Comparison of ENCODE assay signal across 10 cellular contexts in genomic region chr22:17106785-17107546, GRCh38. TPM values are rescaled to one million over a fixed set of nuclear protein-coding genes. Genes with fewer than 3 reads are reported as not detected.
DNase-seq lines count a peak whose midpoint lies in the region; ATAC-seq and TF ChIP-seq lines count a peak whose summit lies in the region.
"Had no signal": no experiment of that assay in that cellular context is flagged by ENCODE, and none has a peak within 500 bp of the region (broad histone marks: within the 10 kb centered on the region; RNA-seq: fewer than 3 reads in every experiment).

No MANE protein-coding gene starts in this region.

- H3K9me3 Mint-ChIP-seq in activated T-cell treated with anti-CD3 and anti-CD28 coated beads, Interleukin-2, amount 50 U/mL, for 24 hours = no peaks in the 10 kb centered on the region
- H3K9me3 Mint-ChIP-seq: endodermal cell had no signal

- no peak overlapping the region for H2BK120ac ChIP-seq in trophoblast cell (ENCODE audit: insufficient read depth, low read length, poor library complexity)

- DNase-seq in CD1c-positive myeloid dendritic cell (ENCODE audit: extremely low spot score) (peak; percentile 92), left lobe of liver (ENCODE audit: low spot score) (no peak), NCI-H2227 treated with DMSO at 0.1 percent for 48 hours (lab: John Stamatoyannopoulos, UW) (no peak), trophoblast cell (no peak), DMS53 treated with DMSO at 0.1 percent for 48 hours (lab: John Stamatoyannopoulos, UW; ENCODE audit: unreplicated experiment) (no peak)
- DNase-seq in activated T-cell treated with anti-CD3 and anti-CD28 coated beads, Interleukin-2, amount 50 U/mL, for 24 hours = peak; percentile 60
- DNase-seq: islet precursor cell had no signal

- no peak overlapping the region for H4K91ac ChIP-seq in trophoblast cell (ENCODE audit: low read depth, low read length)

- H4K8ac ChIP-seq in trophoblast cell (ENCODE audit: low read depth, low read length) = no peak overlapping the region

- H3K23ac ChIP-seq in trophoblast cell (ENCODE audit: low read length) = no peak overlapping the region

- no peaks in the 10 kb centered on the region for H3K79me2 ChIP-seq in trophoblast cell (ENCODE audit: control insufficient read depth, insufficient read depth, low read length, poor library complexity)

- no peak overlapping the region for H3K4me2 ChIP-seq in trophoblast cell (ENCODE audit: low read length)

- H3K9ac ChIP-seq in trophoblast cell (ENCODE audit: low read length) = no peak overlapping the region

- no peak overlapping the region for H2BK12ac ChIP-seq in trophoblast cell (ENCODE audit: low read length)

- H2AFZ ChIP-seq in trophoblast cell (ENCODE audit: insufficient read depth, low read length, poor library complexity) = no peak overlapping the region

- H4K12ac ChIP-seq in trophoblast cell (ENCODE audit: low read depth, low read length) = no peak overlapping the region

- peak; percentile 64 for ATAC-seq in HG03342 (IDR thresholded peaks at IDR 0.05; ENCODE audit: unreplicated experiment)
- peak; percentile 33 for ATAC-seq in left lobe of liver
- ATAC-seq in GM18505 (IDR thresholded peaks at IDR 0.05; ENCODE audit: unreplicated experiment) = no peak

- H3K27me3 Mint-ChIP-seq in activated T-cell treated with anti-CD3 and anti-CD28 coated beads, Interleukin-2, amount 50 U/mL, for 24 hours = no peaks in the 10 kb centered on the region

- H3K18ac ChIP-seq in trophoblast cell (ENCODE audit: low read length) = no peak overlapping the region

- H3K36me3 ChIP-seq in trophoblast cell (ENCODE audit: control insufficient read depth in 1 of 2, insufficient read depth in 2 of 2, low read length in 2 of 2) = peaks cover 28 to 32% of the 10 kb centered on the region in 2 experiments

- peak overlapping the region; percentile 85 for H3K27ac Mint-ChIP-seq in activated T-cell treated with anti-CD3 and anti-CD28 coated beads, Interleukin-2, amount 50 U/mL, for 24 hours
- H3K27ac Mint-ChIP-seq: endodermal cell had no signal

- H3K14ac ChIP-seq in trophoblast cell (ENCODE audit: low read length) = no peak overlapping the region

- no peaks in the 10 kb centered on the region for H3K27me3 ChIP-seq in trophoblast cell (ENCODE audit: insufficient read depth, low read length)

- no peak overlapping the region for H2AK5ac ChIP-seq in trophoblast cell (ENCODE audit: low read length)

- H3K4me1 Mint-ChIP-seq in activated T-cell treated with anti-CD3 and anti-CD28 coated beads, Interleukin-2, amount 50 U/mL, for 24 hours (ENCODE audit: low read depth) = peaks cover 43% of the 10 kb centered on the region
- H3K4me1 Mint-ChIP-seq: endodermal cell had no signal

- peaks cover 3% of the 10 kb centered on the region for H3K9me3 ChIP-seq in trophoblast cell (ENCODE audit: insufficient read depth, low read depth, low read length)

- TF ChIP-seq POLR2A in GM18505 (IDR thresholded peaks at IDR 0.05; ENCODE audit: borderline replicate concordance, extremely low read depth, insufficient read depth, insufficient read length) = no peak

- H3K4me1 ChIP-seq in trophoblast cell (ENCODE audit: control insufficient read depth in 1 of 2, insufficient read depth in 2 of 2, low read length in 2 of 2) = no peaks in the 10 kb centered on the region

- H2BK5ac ChIP-seq in trophoblast cell (ENCODE audit: low read depth, low read length, poor library complexity) = no peak overlapping the region

- no peak overlapping the region for H3K27ac ChIP-seq in trophoblast cell (ENCODE audit: low read depth, low read length)

- WGBS in trophoblast cell (ENCODE audit: extremely low coverage, insufficient coverage, insufficient read length) = no CpG with 5 or more reads among the region's 15 CpGs

- peaks cover 79% of the 10 kb centered on the region for H3K36me3 Mint-ChIP-seq in activated T-cell treated with anti-CD3 and anti-CD28 coated beads, Interleukin-2, amount 50 U/mL, for 24 hours (ENCODE audit: low read depth)

- H3K4ac ChIP-seq in trophoblast cell (ENCODE audit: low read depth, low read length) = no peak overlapping the region

- no peak overlapping the region for H3K4me3 ChIP-seq in trophoblast cell (ENCODE audit: low read depth, low read length)

- H3K4me3 Mint-ChIP-seq in activated T-cell treated with anti-CD3 and anti-CD28 coated beads, Interleukin-2, amount 50 U/mL, for 24 hours = peak overlapping the region; percentile 24
- H3K4me3 Mint-ChIP-seq: endodermal cell had no signal

- H3K79me1 ChIP-seq in trophoblast cell (ENCODE audit: low read length) = no peaks in the 10 kb centered on the region

RNA-seq across cellular contexts. Expression of gene TMEM121B, which starts 14.2 kb away (rescaled TPM):
- total RNA-seq in left lobe of liver = 0.10 TPM
- polyA plus RNA-seq in trophoblast cell (2013) = 0.82 TPM in 2 replicates

RNA-seq across cellular contexts. Expression of gene IL17RA, which starts 22.2 kb away (rescaled TPM):
- 11.1 TPM for total RNA-seq in left lobe of liver
- 7.2 and 8.2 TPM in 2 replicates for polyA plus RNA-seq in trophoblast cell (2013)

RNA-seq across cellular contexts. Expression of gene HDHD5, which starts 52.1 kb away (rescaled TPM):
- 31.7 TPM for total RNA-seq in left lobe of liver
- 11.7 and 12.8 TPM in 2 replicates for polyA plus RNA-seq in trophoblast cell (2013)

Comparison
In these comparisons a context has a peak if more than half of its experiments do, and no peak if none do; other contexts are left out.
1. DNase-seq: peak in CD1c-positive myeloid dendritic cell (single experiment) and activated T-cell treated with anti-CD3 and anti-CD28 coated beads, Interleukin-2, amount 50 U/mL, for 24 hours (single experiment); none in left lobe of liver (single experiment), NCI-H2227 treated with DMSO at 0.1 percent for 48 hours (single experiment), trophoblast cell (0 of 2) and DMS53 treated with DMSO at 0.1 percent for 48 hours (single experiment).